ENCODE assay signal across 10 cellular contexts in genomic region chr18:79422022-79422782, GRCh38. TPM values are rescaled to one million over a fixed set of nuclear protein-coding genes. Genes with fewer than 3 reads are reported as not detected.
DNase-seq lines count a peak whose midpoint lies in the region; ATAC-seq and TF ChIP-seq lines count a peak whose summit lies in the region.
"Had no signal": no experiment of that assay in that cellular context is flagged by ENCODE, and none has a peak within 500 bp of the region (broad histone marks: within the 10 kb centered on the region; RNA-seq: fewer than 3 reads in every experiment).

No MANE protein-coding gene starts in this region.

- H3K4me2 ChIP-seq in MM.1S (ENCODE audit: low read depth, low read length) = no peak overlapping the region

- H3K79me2 ChIP-seq in MM.1S (ENCODE audit: low read length) = no peaks in the 10 kb centered on the region

- H3F3A ChIP-seq in MM.1S (ENCODE audit: insufficient read depth, low read length) = no peaks in the 10 kb centered on the region

- H3K9ac ChIP-seq in MM.1S (ENCODE audit: low read length) = no peak overlapping the region

- H3K4me3 ChIP-seq in NB4 (ENCODE audit: low read depth, low read length) (no peak overlapping the region), MM.1S (ENCODE audit: low read length) (no peak overlapping the region)

- TF ChIP-seq POLR2A in NB4 (IDR thresholded peaks at IDR 0.05; ENCODE audit: extremely low read depth, insufficient read length) = no peak

- H3K36me3 ChIP-seq in MM.1S (replicated peaks; ENCODE audit: insufficient read depth, low read length) = no peaks in the 10 kb centered on the region

- ATAC-seq in GM18511 (IDR thresholded peaks at IDR 0.05; ENCODE audit: unreplicated experiment) (peak; percentile 85), GM21717 (IDR thresholded peaks at IDR 0.05; ENCODE audit: unreplicated experiment) (peak; percentile 88), omental fat pad (ENCODE audit: low FRiP score) (peak; percentile 85)

- no peaks in the 10 kb centered on the region for H3K27me3 ChIP-seq in MM.1S (replicated peaks; ENCODE audit: insufficient read depth, low read length)

- H3K9me2 ChIP-seq in MM.1S (replicated peaks; ENCODE audit: insufficient read depth, low read length) = no peaks in the 10 kb centered on the region

- no peak overlapping the region for H2AFZ ChIP-seq in MM.1S (ENCODE audit: low read length)

- H4K20me1 ChIP-seq in MM.1S (ENCODE audit: insufficient read depth, low read length) = no peaks in the 10 kb centered on the region

- no peaks in the 10 kb centered on the region for H3K9me3 ChIP-seq in MM.1S (replicated peaks; ENCODE audit: insufficient read depth, low read length)

- DNase-seq in NB4 (ENCODE audit: low read depth) (peak; percentile 87), omental fat pad (ENCODE audit: low spot score) (no peak), MM.1S (no peak), NCI-H510A treated with DMSO at 0.1 percent for 48 hours (lab: John Stamatoyannopoulos, UW) (no peak), NCI-H69 (lab: John Stamatoyannopoulos, UW) (no peak)
- DNase-seq in stimulated activated CD4-positive, alpha-beta T cell treated with anti-CD3 and anti-CD28 coated beads, Interleukin-4, amount 100 ng/mL, for 1 hour = no peak
- DNase-seq: activated CD4-positive, alpha-beta T cell treated with anti-CD3 and anti-CD28 coated beads for 1 hour; NCI-H2107 had no signal

- H3K4me1 ChIP-seq in MM.1S (ENCODE audit: low read length) = no peaks in the 10 kb centered on the region

- no peak for TF ChIP-seq CTCF in NB4 (IDR thresholded peaks at IDR 0.05; ENCODE audit: low read depth, low read length)
- no peak for TF ChIP-seq CTCF in omental fat pad (IDR thresholded peaks at IDR 0.05)
- no peak for TF ChIP-seq CTCF in MM.1S (IDR thresholded peaks at IDR 0.05; ENCODE audit: low read length)

- H3K27ac ChIP-seq in MM.1S (ENCODE audit: low read length) = no peak overlapping the region

RNA-seq across cellular contexts. Expression of gene NFATC1, which starts 26.5 kb away (rescaled TPM):
- 10 to 100 TPM; 10.7 to 57.4 (median 19.1) TPM for total RNA-seq in omental fat pad
